ENCODE assay signal across 22 cellular contexts in the genomic region with DNA sequence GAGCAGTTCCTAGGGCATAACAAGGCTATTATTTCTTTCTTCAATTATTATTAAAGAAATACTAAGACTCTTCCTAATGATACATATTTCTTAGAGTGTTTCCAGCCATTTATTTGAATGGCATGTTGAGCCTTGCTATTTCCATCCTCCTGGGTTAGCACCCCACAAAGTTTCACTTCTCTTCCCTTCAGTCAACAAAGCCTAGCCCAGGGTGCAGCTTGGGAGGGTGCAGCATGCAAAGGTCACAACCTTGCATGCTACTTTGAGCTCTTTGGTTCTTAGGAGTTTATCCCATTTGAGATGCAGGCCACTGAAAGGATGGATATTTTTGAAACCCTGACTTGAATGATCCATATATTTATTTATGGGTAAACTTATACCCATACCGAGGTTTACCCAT.
"Had no signal": no experiment of that assay in that cellular context is flagged by ENCODE, and none has a peak within 500 bp of the region (broad histone marks: within the 10 kb centered on the region; RNA-seq: fewer than 3 reads in every experiment).

No MANE protein-coding gene starts in this region.

- FAIRE-seq: HepG2, RCC 7860 had no signal

- H3K9me3 ChIP-seq: SK-N-SH had no signal

- ATAC-seq: HepG2 had no signal

- DNase-seq: IMR-90, Kasumi-1, KG1, NCI-H1048, NCI-H1105, NCI-H1417, NCI-H1436 treated with DMSO at 0.1 percent for 48 hours, NCI-H1694, NCI-H187 treated with DMSO at 0.1 percent for 48 hours, NCI-H2029 treated with DMSO at 0.1 percent for 48 hours, NCI-H2171 treated with DMSO at 0.1 percent for 48 hours, NCI-H345, NCI-H446 treated with DMSO at 0.1 percent for 48 hours, NCI-H510A treated with DMSO at 0.1 percent for 48 hours, NCI-H526 treated with DMSO at 0.1 percent for 48 hours, NCI-H748 treated with DMSO at 0.1 percent for 48 hours, SHP77, SK-N-SH, T-helper 1 cell had no signal

- H3K9me2 ChIP-seq: SK-N-SH had no signal

- H3K4me2 ChIP-seq: SK-N-SH had no signal

- H3K9ac ChIP-seq: SK-N-SH had no signal

- H3K27ac ChIP-seq: RWPE1 had no signal
